Comparison of ENCODE assay signal across 18 cellular contexts in the genomic region with DNA sequence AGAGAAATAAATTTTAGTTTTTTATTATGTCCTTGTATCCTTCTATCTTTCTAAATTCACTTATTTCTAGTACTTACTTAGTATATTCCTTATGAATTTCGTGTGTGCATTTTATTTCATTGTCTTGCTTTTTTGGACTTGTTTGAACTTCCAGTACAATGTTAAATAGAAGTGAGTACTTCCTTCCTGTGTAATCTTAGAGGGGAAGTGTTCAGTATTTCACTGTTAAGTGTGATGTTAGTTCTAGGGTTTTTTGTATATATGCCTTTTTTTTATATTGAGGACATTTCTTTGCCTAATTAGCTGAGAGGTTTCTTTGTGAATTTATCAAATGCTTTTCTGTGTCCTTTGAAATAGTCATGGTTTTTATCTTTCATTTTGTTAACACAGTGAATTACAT. TPM values are rescaled to one million over a fixed set of nuclear protein-coding genes. Genes with fewer than 3 reads are reported as not detected.
DNase-seq lines count a peak whose midpoint lies in the region; ATAC-seq, FAIRE-seq and TF ChIP-seq lines count a peak whose summit lies in the region.
"Had no signal": no experiment of that assay in that cellular context is flagged by ENCODE, and none has a peak within 500 bp of the region (broad histone marks: within the 10 kb centered on the region; RNA-seq: fewer than 3 reads in every experiment).

No MANE protein-coding gene starts in this region.

- no peaks in the 10 kb centered on the region for H3K9me1 ChIP-seq in endothelial cell of umbilical vein (replicated peaks; ENCODE audit: control insufficient read depth, extremely low read depth, insufficient read depth, low read length)

- dilution Hi-C loops in endothelial cell of umbilical vein (cut with MboI; ENCODE audit: extremely low pct_ligation_motif_present, low sequenced_read_pairs) = no loop called here

- no peak for FAIRE-seq in endothelial cell of umbilical vein (lab: Jason Lieb, UNC)

- H3K9me3 Mint-ChIP-seq in activated naive CD8-positive, alpha-beta T cell (ENCODE audit: low read depth) = no peaks in the 10 kb centered on the region
- H3K9me3 Mint-ChIP-seq in activated naive CD8-positive, alpha-beta T cell treated with anti-CD3 and anti-CD28 coated beads for 36 hours = no peaks in the 10 kb centered on the region
- peaks cover 0 to 2% of the 10 kb centered on the region in 2 donors for H3K9me3 Mint-ChIP-seq in stimulated activated naive B cell treated with anti-CD40 and anti-IgM and Interleukin-4, amounts not matched to agents 10 μg/mL and 1 μg/mL and 100 μg/mL, for 72 hours

- no peaks in the 10 kb centered on the region for H4K20me1 ChIP-seq in Loucy (ENCODE audit: insufficient read depth, low read length, poor library complexity, severe bottlenecking)
- H4K20me1 ChIP-seq in endothelial cell of umbilical vein (replicated peaks; ENCODE audit: control insufficient read depth, extremely low read depth, insufficient read depth, low read length) = no peaks in the 10 kb centered on the region

- H3K79me2 ChIP-seq in Loucy (ENCODE audit: insufficient read depth, low read length) = peaks cover 5% of the 10 kb centered on the region; the same call in 1 of the 2 replicates
- peaks cover 9% of the 10 kb centered on the region for H3K79me2 ChIP-seq in endothelial cell of umbilical vein (ENCODE audit: control insufficient read depth, insufficient read depth, low read length)

- no peak overlapping the region for H3K27ac ChIP-seq in endothelial cell of umbilical vein (ENCODE audit: insufficient read depth, low read depth, low read length)
- H3K27ac ChIP-seq: A549, C4-2B, Peyer's patch, SK-N-MC had no signal

- ATAC-seq in stimulated activated naive B cell treated with anti-CD40 and anti-IgM and Interleukin-4, amounts not matched to agents 10 μg/mL and 1 μg/mL and 100 μg/mL, for 72 hours (replicated peaks) = no peak
- ATAC-seq in GM21367 (IDR thresholded peaks at IDR 0.05; ENCODE audit: unreplicated experiment) (no peak), GM18505 (IDR thresholded peaks at IDR 0.05; ENCODE audit: unreplicated experiment) (no peak)
- ATAC-seq: A549 had no signal

- H3K4me1 ChIP-seq in Loucy (ENCODE audit: insufficient read depth, low read length, poor library complexity, severe bottlenecking) = peaks cover 32% of the 10 kb centered on the region
- H3K4me1 ChIP-seq in endothelial cell of umbilical vein (ENCODE audit: control insufficient read depth, extremely low read depth, insufficient read depth, low read length) = peaks cover 23% of the 10 kb centered on the region

- no peaks in the 10 kb centered on the region for H3K27me3 Mint-ChIP-seq in activated naive CD8-positive, alpha-beta T cell
- no peaks in the 10 kb centered on the region for H3K27me3 Mint-ChIP-seq in activated naive CD8-positive, alpha-beta T cell treated with anti-CD3 and anti-CD28 coated beads for 36 hours
- H3K27me3 Mint-ChIP-seq in stimulated activated naive B cell treated with anti-CD40 and anti-IgM and Interleukin-4, amounts not matched to agents 10 μg/mL and 1 μg/mL and 100 μg/mL, for 72 hours = no peaks in the 10 kb centered on the region

- peak overlapping the region; percentile 56 for H3K4me3 Mint-ChIP-seq in activated naive CD8-positive, alpha-beta T cell
- H3K4me3 Mint-ChIP-seq in activated naive CD8-positive, alpha-beta T cell treated with anti-CD3 and anti-CD28 coated beads for 36 hours = no peak overlapping the region
- no peak overlapping the region for H3K4me3 Mint-ChIP-seq in stimulated activated naive B cell treated with anti-CD40 and anti-IgM and Interleukin-4, amounts not matched to agents 10 μg/mL and 1 μg/mL and 100 μg/mL, for 72 hours

- peaks cover 59% of the 10 kb centered on the region for H3K4me1 Mint-ChIP-seq in activated naive CD8-positive, alpha-beta T cell (ENCODE audit: low read depth)
- H3K4me1 Mint-ChIP-seq in activated naive CD8-positive, alpha-beta T cell treated with anti-CD3 and anti-CD28 coated beads for 36 hours = peaks cover 45% of the 10 kb centered on the region
- peaks cover 22 to 51% of the 10 kb centered on the region in 2 donors for H3K4me1 Mint-ChIP-seq in stimulated activated naive B cell treated with anti-CD40 and anti-IgM and Interleukin-4, amounts not matched to agents 10 μg/mL and 1 μg/mL and 100 μg/mL, for 72 hours

- POLR2A ChIA-PET in endothelial cell of umbilical vein (lab: Charles Lee) = no interaction called here

- intact Hi-C loops in endothelial cell of umbilical vein (cut with micrococcal nuclease) = loop anchor here (10.0 kb wide), 1 partner anchor 870 kb away; no protein-coding TSS in a partner anchor

- H3K4me2 ChIP-seq in Loucy (ENCODE audit: low read depth, low read length, poor library complexity, severe bottlenecking) = peak overlapping the region; percentile 37
- peak overlapping the region; percentile 24 for H3K4me2 ChIP-seq in endothelial cell of umbilical vein (ENCODE audit: insufficient read depth, low read length)
- H3K4me2 ChIP-seq: A549 had no signal

- H3K36me3 ChIP-seq in Loucy (ENCODE audit: insufficient read depth, low read length) (no peaks in the 10 kb centered on the region), endothelial cell of umbilical vein (ENCODE audit: control insufficient read depth in 2 of 2, extremely low read depth in 1 of 2, insufficient read depth in 2 of 2, low read length in 2 of 2) (no peaks in the 10 kb centered on the region)

- no peaks in the 10 kb centered on the region for H3F3A ChIP-seq in Loucy (ENCODE audit: low read depth)

- H3K27me3 ChIP-seq in Loucy (ENCODE audit: insufficient read depth, low read length, poor library complexity, severe bottlenecking) (no peaks in the 10 kb centered on the region), endothelial cell of umbilical vein (ENCODE audit: control insufficient read depth in 2 of 2, insufficient read depth in 2 of 2, low read length in 2 of 2) (no peaks in the 10 kb centered on the region)
- H3K27me3 ChIP-seq: Peyer's patch had no signal

- H3K9me2 ChIP-seq in Loucy (replicated peaks; ENCODE audit: low read depth, low read length) = no peaks in the 10 kb centered on the region

- BruUV-seq in endothelial cell of umbilical vein (replicated peaks; lab: Mats Ljungman, UMichigan) = no TSS peak

- no peaks in the 10 kb centered on the region for H3K9me3 ChIP-seq in Loucy (ENCODE audit: insufficient read depth, low read depth, low read length)
- no peaks in the 10 kb centered on the region for H3K9me3 ChIP-seq in endothelial cell of umbilical vein (replicated peaks; ENCODE audit: control insufficient read depth, insufficient read depth, low read length)
- H3K9me3 ChIP-seq: A549, Peyer's patch had no signal

- peak overlapping the region; percentile 18 for H3K4me3 ChIP-seq in Loucy (ENCODE audit: low read length, poor library complexity, severe bottlenecking)
- no peak overlapping the region for H3K4me3 ChIP-seq in endothelial cell of umbilical vein (replicated peaks in 1 of 3; ENCODE audit: insufficient read depth in 1 of 3, low read depth in 1 of 3, low read length in 3 of 3)
- H3K4me3 ChIP-seq: A549, Peyer's patch, SK-N-MC had no signal

- TF ChIP-seq POLR2A in endothelial cell of umbilical vein (IDR thresholded peaks at IDR 0.05; ENCODE audit: low read depth, low read length) = no peak
- no peak for TF ChIP-seq POLR2A in GM18505 (IDR thresholded peaks at IDR 0.05; ENCODE audit: borderline replicate concordance, extremely low read depth, insufficient read depth, insufficient read length)

- H3K36me3 Mint-ChIP-seq in activated naive CD8-positive, alpha-beta T cell = peaks cover 15% of the 10 kb centered on the region
- H3K36me3 Mint-ChIP-seq in activated naive CD8-positive, alpha-beta T cell treated with anti-CD3 and anti-CD28 coated beads for 36 hours = peaks cover 43% of the 10 kb centered on the region
- peaks cover 14 to 43% of the 10 kb centered on the region in 2 donors for H3K36me3 Mint-ChIP-seq in stimulated activated naive B cell treated with anti-CD40 and anti-IgM and Interleukin-4, amounts not matched to agents 10 μg/mL and 1 μg/mL and 100 μg/mL, for 72 hours

- H3K9ac ChIP-seq in Loucy (ENCODE audit: low read depth, low read length, poor library complexity, severe bottlenecking) (no peak overlapping the region), endothelial cell of umbilical vein (replicated peaks; ENCODE audit: extremely low read depth, insufficient read depth, low read length) (no peak overlapping the region)

- DNase-seq in activated naive CD8-positive, alpha-beta T cell treated with anti-CD3 and anti-CD28 coated beads for 36 hours = no peak
- no peak for DNase-seq in endothelial cell of umbilical vein (ENCODE audit: low read depth, low spot score)
- DNase-seq in stimulated activated naive B cell treated with anti-CD40 and anti-IgM and Interleukin-4, amounts not matched to agents 10 μg/mL and 1 μg/mL and 100 μg/mL, for 72 hours = no peak
- DNase-seq in amygdala (lab: John Stamatoyannopoulos, UW) = no peak
- DNase-seq: DMS153, NCI-H1092, NCI-H146, NCI-H2081 treated with DMSO at 0.1 percent for 48 hours, NCI-H510A treated with DMSO at 0.1 percent for 48 hours, Peyer's patch, Right ventricle myocardium superior had no signal

- TF ChIP-seq CTCF in Loucy (conservative IDR thresholded peaks at IDR 0.05; ENCODE audit: low read length) (no peak), endothelial cell of umbilical vein (IDR thresholded peaks at IDR 0.05; ENCODE audit: extremely low read depth in 1 of 2, insufficient read depth in 1 of 2, low read depth in 1 of 2, low read length in 2 of 2) (no peak)

- H2AFZ ChIP-seq in Loucy (ENCODE audit: low read length) = no peak overlapping the region
- H2AFZ ChIP-seq in endothelial cell of umbilical vein (ENCODE audit: low read depth, low read length) = no peak overlapping the region

- no peak overlapping the region for H3K27ac Mint-ChIP-seq in activated naive CD8-positive, alpha-beta T cell
- no peak overlapping the region for H3K27ac Mint-ChIP-seq in activated naive CD8-positive, alpha-beta T cell treated with anti-CD3 and anti-CD28 coated beads for 36 hours
- H3K27ac Mint-ChIP-seq in stimulated activated naive B cell treated with anti-CD40 and anti-IgM and Interleukin-4, amounts not matched to agents 10 μg/mL and 1 μg/mL and 100 μg/mL, for 72 hours = peak overlapping the region; percentile 31

- CTCF ChIA-PET in endothelial cell of umbilical vein (lab: Charles Lee) = no interaction called here

TF ChIP-seq in endothelial cell of umbilical vein, 7 proteins besides CTCF, POLR2A, EP300 and RAD21 (continues in another document):
- TF ChIP-seq FOS (IDR thresholded peaks at IDR 0.05; ENCODE audit: borderline replicate concordance, insufficient read depth, low read length) (no peak), GATA2 (IDR thresholded peaks at IDR 0.05; ENCODE audit: insufficient read depth, insufficient read length, low read depth, low read length) (no peak)

RNA-seq across cellular contexts. Expression of gene LYPLAL1, which starts 10.7 kb away (rescaled TPM):
- total RNA-seq in activated naive CD8-positive, alpha-beta T cell treated with anti-CD3 and anti-CD28 coated beads for 36 hours = 10 to 100 TPM; 25.8 to 26.5 TPM
- total RNA-seq in endothelial cell of umbilical vein = 19.1 and 25.4 TPM in 2 replicates
- 5.7 and 7.4 TPM in 2 replicates for polyA plus RNA-seq in endothelial cell of umbilical vein
- 10.6 and 11.6 TPM in 2 replicates for polyA plus RNA-seq in endothelial cell of umbilical vein (2011; cell fraction: cytosol; rRNA removed)
- 32.2 and 33.5 TPM in 2 replicates for polyA plus RNA-seq in endothelial cell of umbilical vein (2011; cell fraction: nucleus; rRNA removed)
- polyA plus RNA-seq in endothelial cell of umbilical vein (2012) = 31.7 and 39.2 TPM in 2 replicates
- polyA minus RNA-seq in endothelial cell of umbilical vein = 8.8 and 9.4 TPM in 2 replicates
- polyA minus RNA-seq in endothelial cell of umbilical vein (2011; cell fraction: cytosol; rRNA and poly(A)+ RNA removed) = 3.2 TPM
- polyA minus RNA-seq in endothelial cell of umbilical vein (2011; cell fraction: nucleus; rRNA and poly(A)+ RNA removed) = 41.4 and 51.3 TPM in 2 replicates
